8 cellular contexts compared by ENCODE assay signal in the genomic region with DNA sequence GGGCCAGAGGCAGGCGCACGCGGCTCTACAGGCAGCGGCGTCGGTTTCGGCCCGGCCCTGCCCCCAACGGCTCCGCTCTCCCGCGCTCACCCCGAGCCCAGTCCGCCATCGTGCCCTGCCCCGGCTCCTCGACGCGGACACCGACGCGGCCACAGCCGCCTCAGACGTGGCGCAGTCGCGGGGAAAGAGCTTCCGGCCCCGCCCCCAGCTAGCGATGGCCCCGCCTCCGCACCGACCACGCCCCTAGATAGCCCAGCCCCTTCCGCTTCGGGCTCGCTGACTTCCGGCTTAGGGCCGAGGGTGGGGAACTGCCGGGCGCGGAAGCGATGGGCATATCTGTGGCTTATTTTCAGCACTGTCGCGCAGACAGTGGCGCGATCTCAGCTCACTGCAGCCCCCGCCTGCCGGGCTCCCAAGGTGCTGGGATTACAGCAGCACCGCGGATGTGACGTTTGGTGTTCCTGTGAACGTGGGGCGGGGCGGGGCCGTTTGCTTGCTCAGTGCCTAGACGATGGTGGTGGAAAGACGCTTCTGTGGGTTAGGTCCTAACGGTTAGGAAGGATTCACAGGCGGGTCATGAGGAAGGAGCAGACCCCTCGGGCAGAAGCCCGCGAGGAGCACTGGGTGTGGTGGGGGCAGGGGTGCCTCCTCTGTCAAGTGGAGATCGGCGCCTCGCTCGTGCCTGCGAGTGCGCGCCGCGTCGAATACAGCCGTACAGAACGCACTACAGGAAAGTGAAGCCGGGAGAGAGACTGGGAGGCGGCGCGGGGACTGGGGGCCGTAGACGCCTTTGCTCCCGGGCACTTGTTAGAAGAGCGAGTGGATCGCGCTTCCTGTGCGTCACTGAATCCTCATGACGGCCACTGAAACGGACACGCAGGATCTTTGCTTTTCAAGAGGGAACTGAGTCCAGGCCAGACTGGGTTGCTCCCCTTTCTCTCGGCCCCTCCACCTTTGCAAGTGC. TPM values are rescaled to one million over a fixed set of nuclear protein-coding genes. Genes with fewer than 3 reads are reported as not detected.
DNase-seq lines count a peak whose midpoint lies in the region; ATAC-seq and TF ChIP-seq lines count a peak whose summit lies in the region.

A gene with protein sequence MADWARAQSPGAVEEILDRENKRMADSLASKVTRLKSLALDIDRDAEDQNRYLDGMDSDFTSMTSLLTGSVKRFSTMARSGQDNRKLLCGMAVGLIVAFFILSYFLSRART (minus strand): TSS at position 187 of the 964 bp plus-strand sequence. CDS start 78 bp downstream, at position 109.
Gene RIC8A (plus strand): TSS at position 496 of the 964 bp plus-strand sequence. CDS start 1,147 bp downstream, outside the sequence.

- H3K27me3 ChIP-seq in left ventricle myocardium inferior (ENCODE audit: low read depth): no peaks in the 10 kb centered on the region
- H3K27me3 ChIP-seq in prostate gland (replicated peaks; ENCODE audit: insufficient read depth): no peaks in the 10 kb centered on the region

- H3K4me1 Mint-ChIP-seq in T-helper 17 cell: peaks cover 32% of the 10 kb centered on the region

- H3K4me3 ChIP-seq in left ventricle myocardium inferior (peak within 1 kb of the TSS; percentile 95), prostate gland (peak within 1 kb of the TSS; percentile 64 to 98), urinary bladder (ENCODE audit: low read depth, low read length) (peak within 1 kb of the TSS; percentile 94)

- under 1% methylated on average over 71 of the region's 90 CpGs for WGBS in prostate gland
- under 1% methylated on average over 90 of the region's 90 CpGs for WGBS in urinary bladder

- TF ChIP-seq POLR2A in GM15510 (IDR thresholded peaks at IDR 0.05; ENCODE audit: borderline replicate concordance, extremely low read depth, insufficient read length) (peak; percentile 97), prostate gland (IDR thresholded peaks at IDR 0.05) (peak; percentile 91)

- no peaks in the 10 kb centered on the region for H3K9me3 ChIP-seq in T-helper 17 cell (ENCODE audit: control insufficient read depth, low read length, poor library complexity, severe bottlenecking)
- H3K9me3 ChIP-seq in left ventricle myocardium inferior (replicated peaks): no peaks in the 10 kb centered on the region
- H3K9me3 ChIP-seq in prostate gland: no peaks in the 10 kb centered on the region

- peak; percentile 85 for DNase-seq in NCI-H1694 treated with DMSO at 0.1 percent for 48 hours (lab: John Stamatoyannopoulos, UW)
- DNase-seq in T-helper 17 cell: peak; percentile 93 to 97 (median 93)
- DNase-seq in amygdala (lab: John Stamatoyannopoulos, UW): peak; percentile 67 to 99 (median 94)
- peak; percentile 95 for DNase-seq in left ventricle myocardium inferior
- peak; percentile 95 for DNase-seq in prostate gland (ENCODE audit: low spot score)

- no peaks in the 10 kb centered on the region for H3K27me3 Mint-ChIP-seq in T-helper 17 cell

- peak within 1 kb of the TSS; percentile 97 for H3K27ac Mint-ChIP-seq in T-helper 17 cell

- peaks cover 5% of the 10 kb centered on the region for H3K36me3 Mint-ChIP-seq in T-helper 17 cell (ENCODE audit: low read depth)

- H3K36me3 ChIP-seq in left ventricle myocardium inferior: peaks cover 59% of the 10 kb centered on the region
- H3K36me3 ChIP-seq in prostate gland: peaks cover 12 to 23% of the 10 kb centered on the region in 2 donors
- peaks cover 2% of the 10 kb centered on the region for H3K36me3 ChIP-seq in urinary bladder (ENCODE audit: insufficient read depth)

- H3K27ac ChIP-seq in left ventricle myocardium inferior (replicated peaks) (peak within 1 kb of the TSS; percentile 100), prostate gland (peak within 1 kb of the TSS; percentile 98 to 99), urinary bladder (ENCODE audit: low read depth) (peak within 1 kb of the TSS; percentile 98)

- intact Hi-C loops in left ventricle myocardium inferior (cut with micrococcal nuclease) (no loop called here), prostate gland (cut with DNase I) (loop anchor here (2.0 to 5.0 kb wide), 2 partner anchors 29 to 240 kb away; partner anchors contain the start of genes PSMD13 and SIRT3)

- peaks cover 84% of the 10 kb centered on the region for H3K4me1 ChIP-seq in left ventricle myocardium inferior
- H3K4me1 ChIP-seq in prostate gland (replicated peaks): peaks cover 18% of the 10 kb centered on the region
- H3K4me1 ChIP-seq in urinary bladder (ENCODE audit: insufficient read depth): no peaks in the 10 kb centered on the region

- H3K4me3 Mint-ChIP-seq in T-helper 17 cell: peak within 1 kb of the TSS; percentile 98

- TF ChIP-seq CTCF in left ventricle myocardium inferior (IDR thresholded peaks at IDR 0.05; ENCODE audit: borderline replicate concordance) (no peak), prostate gland (IDR thresholded peaks at IDR 0.05) (peak in 2 of 4 experiments; percentile 14 to 21)

- peak; percentile 85 for ATAC-seq in HG02885 (IDR thresholded peaks at IDR 0.05; ENCODE audit: poor library complexity, unreplicated experiment)
- peak; percentile 86 for ATAC-seq in T-helper 17 cell

RNA-seq across cellular contexts. Expression of the first gene that starts in this region (rescaled TPM):
- total RNA-seq in T-helper 17 cell (10 to 100 TPM; 42.2 to 48.9 TPM), left ventricle myocardium inferior (24.0 TPM), prostate gland (10 to 100 TPM; 52.1 to 54.8 TPM), urinary bladder (17.7 TPM)
- polyA plus RNA-seq in urinary bladder: 49.8 TPM

RNA-seq across cellular contexts. Expression of gene RIC8A, which starts in this region (rescaled TPM):
- 10 to 100 TPM; 69.2 to 76.0 TPM for total RNA-seq in T-helper 17 cell
- 46.1 TPM for total RNA-seq in left ventricle myocardium inferior
- 100 to 1,000 TPM in 1 of 2 donors, 10 to 100 TPM in 1; 82.3 to 114 TPM for total RNA-seq in prostate gland
- total RNA-seq in urinary bladder: 60.2 TPM
- 90.8 TPM for polyA plus RNA-seq in urinary bladder

Comparison
In these comparisons a context has a peak if more than half of its experiments do, and no peak if none do; other contexts are left out.
1. Peak in every context shown above with its lines: DNase-seq, ATAC-seq, H3K4me3 ChIP-seq and H3K27ac ChIP-seq.